ENCODE assay signal across 21 cellular contexts in the genomic region with DNA sequence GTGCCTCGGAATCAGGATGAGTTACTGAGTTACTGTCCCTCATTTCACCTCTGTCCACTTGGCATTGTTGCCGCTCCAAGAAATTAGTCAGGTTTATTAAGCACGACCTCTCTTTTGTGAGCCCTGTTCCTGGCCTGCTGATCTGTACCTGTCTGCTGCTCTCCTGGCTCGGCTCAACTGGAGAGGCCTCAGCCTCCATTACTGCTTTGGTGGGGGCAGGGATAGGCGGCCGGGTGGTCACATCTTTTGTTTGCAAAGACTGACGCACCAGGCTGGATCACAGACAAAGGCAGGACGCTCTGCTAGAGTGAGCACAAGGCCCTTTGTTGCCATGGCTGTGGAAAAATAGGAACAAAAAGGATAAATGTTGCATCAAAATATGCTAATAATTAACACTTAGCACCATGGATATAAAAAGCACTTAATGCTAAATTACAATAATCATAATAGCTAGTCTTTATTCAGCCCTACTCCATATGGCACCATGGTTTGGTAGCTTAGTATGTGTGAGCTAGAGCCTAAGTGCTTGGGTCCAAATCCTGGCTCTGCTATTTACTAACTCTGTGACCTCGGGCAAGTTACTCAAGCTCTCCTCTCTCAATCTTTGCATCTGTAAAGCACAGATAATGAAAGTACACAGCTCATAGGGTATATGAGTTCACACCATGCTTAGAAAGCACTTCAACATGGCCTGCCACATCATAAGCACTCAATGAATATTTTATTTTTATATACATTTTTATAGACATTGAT. TPM values are rescaled to one million over a fixed set of nuclear protein-coding genes. Genes with fewer than 3 reads are reported as not detected.
DNase-seq lines count a peak whose midpoint lies in the region; ATAC-seq and TF ChIP-seq lines count a peak whose summit lies in the region.
"Had no signal": no experiment of that assay in that cellular context is flagged by ENCODE, and none has a peak within 500 bp of the region (broad histone marks: within the 10 kb centered on the region; RNA-seq: fewer than 3 reads in every experiment).

No MANE protein-coding gene starts in this region.

- no peak overlapping the region for H3K9ac ChIP-seq in Karpas-422 (ENCODE audit: low read length)

- H3K27ac ChIP-seq in Karpas-422 (ENCODE audit: low read length): no peak overlapping the region
- H3K27ac ChIP-seq: 22Rv1, pancreas, stomach, transverse colon had no signal

- no peak for TF ChIP-seq POLR2A in erythroblast (IDR thresholded peaks at IDR 0.05; ENCODE audit: low read length)

- no peaks in the 10 kb centered on the region for H4K20me1 ChIP-seq in Karpas-422 (ENCODE audit: insufficient read depth, low read depth, low read length)

- H3K9me3 ChIP-seq in Karpas-422 (ENCODE audit: low read length): no peaks in the 10 kb centered on the region
- H3K9me3 ChIP-seq: pancreas, stomach, transverse colon had no signal

- peaks cover 8% of the 10 kb centered on the region for H3K4me1 ChIP-seq in Karpas-422 (ENCODE audit: low read length)

- H3K36me3 ChIP-seq in Karpas-422 (ENCODE audit: insufficient read depth, low read length): no peaks in the 10 kb centered on the region
- H3K36me3 ChIP-seq: pancreas, stomach, transverse colon had no signal

- H3K79me2 ChIP-seq in Karpas-422 (ENCODE audit: low read length): no peaks in the 10 kb centered on the region

- peak; percentile 21 for DNase-seq in NCI-H146 (lab: John Stamatoyannopoulos, UW)
- DNase-seq in NCI-H146 treated with DMSO at 0.1 percent for 48 hours (lab: John Stamatoyannopoulos, UW; ENCODE audit: unreplicated experiment): no peak
- peak; percentile 25 to 39 for DNase-seq in erythroblast (lab: John Stamatoyannopoulos, UW)
- peak; percentile 35 for DNase-seq in mesenteric fat pad (ENCODE audit: low spot score)
- peak; percentile 28 for DNase-seq in superior temporal gyrus (ENCODE audit: extremely low spot score)
- DNase-seq in Karpas-422: no peak
- no peak for DNase-seq in stimulated activated CD4-positive, alpha-beta T cell treated with anti-CD3 and anti-CD28 coated beads, Interleukin-4, amount 100 ng/mL, for 24 hours
- DNase-seq: activated CD4-positive, alpha-beta T cell treated with anti-CD3 and anti-CD28 coated beads for 48 hours; activated naive CD4-positive, alpha-beta T cell treated with anti-CD3 and anti-CD28 coated beads, Interleukin-2, amount 10 ng/mL, durations not matched to agents 7 days and 5 days; amniotic stem cell; CD8-positive, alpha-beta T cell; GDM1; H7; NCI-H1048; NCI-H2029; stomach; transverse colon had no signal

- no peak overlapping the region for H3K4me2 ChIP-seq in Karpas-422 (ENCODE audit: low read depth, low read length, poor library complexity, severe bottlenecking)

- H2AFZ ChIP-seq in Karpas-422 (ENCODE audit: low read length): no peak overlapping the region

- no peak overlapping the region for H3K4me3 ChIP-seq in Karpas-422 (ENCODE audit: low read length)
- H3K4me3 ChIP-seq: pancreas, stomach, transverse colon had no signal

- H3K9me2 ChIP-seq in Karpas-422 (replicated peaks; ENCODE audit: insufficient read depth, low read length): no peaks in the 10 kb centered on the region

- H3K27me3 ChIP-seq in Karpas-422 (ENCODE audit: low read length): no peaks in the 10 kb centered on the region
- H3K27me3 ChIP-seq: pancreas, stomach, transverse colon had no signal

- ATAC-seq in GM21367 (IDR thresholded peaks at IDR 0.05; ENCODE audit: unreplicated experiment): no peak
- ATAC-seq: CD8-positive, alpha-beta T cell; pancreas; SK-N-SH treated with all-trans-retinoic acid at 6 μM for 48 hours had no signal

RNA-seq across cellular contexts. Expression of a gene that starts 28.9 kb away (rescaled TPM):
- 1.00 TPM for total RNA-seq in mesenteric fat pad
- not detected in 2 replicates for total RNA-seq in Karpas-422 (2014; rRNA removed; shearing (Covaris generic); ENCODE audit: low replicate concordance)

RNA-seq across cellular contexts. Expression of a gene that starts 42.2 kb away (rescaled TPM):
- 7.2 TPM for total RNA-seq in mesenteric fat pad
- total RNA-seq in Karpas-422 (2014; rRNA removed; shearing (Covaris generic); ENCODE audit: low replicate concordance): 8.9 and 12.7 TPM in 2 replicates

RNA-seq across cellular contexts. Expression of a gene that starts 42.5 kb away (rescaled TPM):
- 14.4 TPM for total RNA-seq in mesenteric fat pad
- 40.8 and 53.9 TPM in 2 replicates for total RNA-seq in Karpas-422 (2014; rRNA removed; shearing (Covaris generic); ENCODE audit: low replicate concordance)

Comparison
In these comparisons a context has a peak if more than half of its experiments do, and no peak if none do; other contexts are left out.
1. DNase-seq: peak in NCI-H146 (single experiment), erythroblast (2 of 2), mesenteric fat pad (single experiment) and superior temporal gyrus (single experiment); none in NCI-H146 treated with DMSO at 0.1 percent for 48 hours (single experiment), Karpas-422 (single experiment) and stimulated activated CD4-positive, alpha-beta T cell treated with anti-CD3 and anti-CD28 coated beads, Interleukin-4, amount 100 ng/mL, for 24 hours (single experiment).